In the genomic region with DNA sequence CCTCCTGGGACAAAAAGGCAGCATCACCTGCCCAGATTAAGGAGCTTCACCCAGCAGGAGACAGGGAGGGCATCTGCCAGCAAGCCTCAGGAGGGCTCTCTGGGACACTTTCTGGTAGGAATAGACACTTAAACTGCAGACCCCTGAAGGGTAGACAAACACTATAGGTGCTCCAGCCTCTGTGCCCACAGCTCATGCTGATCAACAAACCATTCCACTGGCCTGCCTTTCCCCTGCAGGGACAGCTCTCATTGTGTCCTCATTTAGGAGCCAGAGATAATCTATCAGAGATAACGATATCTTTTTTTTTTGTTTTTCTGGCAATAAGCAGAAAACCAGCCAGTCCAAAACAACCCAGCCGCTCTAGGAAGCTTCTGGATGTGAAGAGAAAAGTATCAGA, we compare ENCODE assay signal across 24 cellular contexts.
"Had no signal": no experiment of that assay in that cellular context is flagged by ENCODE, and none has a peak within 500 bp of the region (broad histone marks: within the 10 kb centered on the region; RNA-seq: fewer than 3 reads in every experiment).

No MANE protein-coding gene starts in this region.

- H3K27me3 ChIP-seq: esophagus muscularis mucosa, right atrium auricular region, suprapubic skin, tibial artery, upper lobe of right lung had no signal

- H3K36me3 ChIP-seq: esophagus muscularis mucosa, heart right ventricle, right atrium auricular region, suprapubic skin, tibial artery, upper lobe of right lung had no signal

- DNase-seq: activated CD4-positive, alpha-beta memory T cell treated with anti-CD3 and anti-CD28 coated beads, Interleukin-2, amount 10 ng/mL, durations not matched to agents 7 days and 5 days; activated CD4-positive, alpha-beta T cell treated with anti-CD3 and anti-CD28 coated beads, Interleukin-2, amount 10 ng/mL, durations not matched to agents 7 days and 5 days; activated CD4-positive, CD25-positive, alpha-beta regulatory T cell treated with anti-CD3 and anti-CD28 coated beads, Interleukin-2, amount 50 U/mL, for 72 hours; activated CD8-positive, alpha-beta memory T cell treated with anti-CD3 and anti-CD28 coated beads, Interleukin-2, amount 50 U/mL, for 48 hours; activated gamma-delta T cell treated with Interleukin-2 at 50 U/mL for 16 hours; activated naive CD8-positive, alpha-beta T cell treated with anti-CD3 and anti-CD28 coated beads, Interleukin-2, amount 50 U/mL, for 24 hours; activated T-cell treated with anti-CD3 and anti-CD28 coated beads, Interleukin-2, amount 50 U/mL, for 4 hours; amygdala; central memory CD4-positive, alpha-beta T cell; foreskin keratinocyte; heart right ventricle; midbrain; naive thymus-derived CD8-positive, alpha-beta T cell; nucleus accumbens; stimulated activated CD4-positive, alpha-beta T cell treated with anti-CD3 and anti-CD28 coated beads, Interleukin-15, amount 100 ng/mL, for 24 hours; stimulated activated CD4-positive, alpha-beta T cell treated with anti-CD3 and anti-CD28 coated beads, Interleukin-2, amount 100 ng/mL, for 24 hours; stimulated activated naive CD4-positive, alpha-beta T cell; T1000; tibial artery; upper lobe of right lung had no signal

- H3K27ac ChIP-seq: esophagus muscularis mucosa, foreskin keratinocyte, heart right ventricle, parathyroid adenoma, right atrium auricular region, suprapubic skin, tibial artery, upper lobe of right lung had no signal

- H3K4me3 ChIP-seq: esophagus muscularis mucosa, heart right ventricle, right atrium auricular region, suprapubic skin, tibial artery, upper lobe of right lung had no signal

- H3K9me3 ChIP-seq: esophagus muscularis mucosa, heart right ventricle, right atrium auricular region, suprapubic skin, tibial artery, upper lobe of right lung had no signal

- H3K4me1 ChIP-seq: esophagus muscularis mucosa, foreskin keratinocyte, parathyroid adenoma, right atrium auricular region, suprapubic skin, tibial artery, upper lobe of right lung had no signal
